25 cellular contexts compared by ENCODE assay signal in the genomic region with DNA sequence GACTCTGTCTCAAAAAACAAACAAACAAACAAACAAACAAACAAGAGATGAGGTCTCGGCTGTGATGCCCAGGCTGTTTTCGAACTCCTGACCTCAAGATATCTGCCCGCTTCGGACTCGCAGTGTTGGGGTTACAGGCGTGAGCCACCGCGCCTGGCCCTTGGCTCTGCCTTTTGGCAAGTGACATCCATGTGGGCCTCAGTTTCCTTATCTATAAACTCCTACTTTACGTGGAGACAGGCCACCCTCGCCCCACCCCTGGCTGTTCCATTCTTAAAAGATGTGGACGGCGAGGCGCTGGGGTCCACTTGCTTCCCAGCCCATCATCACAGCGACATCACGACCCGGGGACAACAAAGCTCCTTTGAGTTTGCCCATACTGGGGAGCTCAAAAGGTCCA. TPM values are rescaled to one million over a fixed set of nuclear protein-coding genes. Genes with fewer than 3 reads are reported as not detected.
DNase-seq lines count a peak whose midpoint lies in the region; FAIRE-seq and TF ChIP-seq lines count a peak whose summit lies in the region.
"Had no signal": no experiment of that assay in that cellular context is flagged by ENCODE, and none has a peak within 500 bp of the region (broad histone marks: within the 10 kb centered on the region; RNA-seq: fewer than 3 reads in every experiment).

No MANE protein-coding gene starts in this region.

- TF ChIP-seq EP300 in H1 (IDR thresholded peaks at IDR 0.05; ENCODE audit: borderline replicate concordance in 1 of 2, low read depth in 2 of 2, low read length in 2 of 2) = no peak

- H3K23ac ChIP-seq in H1 (ENCODE audit: insufficient read length) (no peak overlapping the region), neuronal stem cell (ENCODE audit: low read depth, low read length, poor library complexity) (no peak overlapping the region)

- H2BK5ac ChIP-seq in H1 (ENCODE audit: low read depth, low read length) (no peak overlapping the region), neuronal stem cell (ENCODE audit: low read length) (no peak overlapping the region)

- no peaks in the 10 kb centered on the region; a peak in 1 of 7 replicates for H3K27me3 ChIP-seq in H1 (replicated peaks in 1 of 4; ENCODE audit: control insufficient read depth in 3 of 4, extremely low read depth in 1 of 4, insufficient read depth in 3 of 4, low read length in 3 of 4)
- H3K27me3 ChIP-seq in neuronal stem cell (ENCODE audit: control insufficient read depth in 3 of 3, insufficient read depth in 3 of 3, low read depth in 1 of 3, low read length in 3 of 3) = no peaks in the 10 kb centered on the region
- no peaks in the 10 kb centered on the region for H3K27me3 ChIP-seq in testis
- H3K27me3 ChIP-seq: BLaER1, body of pancreas, SJSA1 had no signal

- peaks cover 4% of the 10 kb centered on the region; the same call in 1 of the 2 replicates for H3K23me2 ChIP-seq in H1 (ENCODE audit: low read depth, low read length)

- H3K9me3 ChIP-seq in H1 (ENCODE audit: insufficient read depth in 2 of 2, low read depth in 1 of 2, low read length in 1 of 2) (no peaks in the 10 kb centered on the region), neuronal stem cell (replicated peaks in 1 of 2; ENCODE audit: control insufficient read depth in 2 of 2, insufficient read depth in 1 of 2, low read depth in 1 of 2, low read length in 2 of 2) (peaks cover 5% of the 10 kb centered on the region in 2 donors), testis (no peaks in the 10 kb centered on the region)
- H3K9me3 ChIP-seq: A549, BLaER1, body of pancreas had no signal

- H2BK120ac ChIP-seq in H1 (replicated peaks; ENCODE audit: low read depth, low read length) (no peak overlapping the region), neuronal stem cell (ENCODE audit: low read depth, low read length) (no peak overlapping the region)

- TF ChIP-seq CTCF in H1 (IDR thresholded peaks at IDR 0.05; ENCODE audit: control extremely low read depth in 1 of 3, insufficient read depth in 1 of 3, low read depth in 1 of 3, low read length in 3 of 3) (no peak), testis (IDR thresholded peaks at IDR 0.05) (no peak)

- no peak overlapping the region for H3K56ac ChIP-seq in H1 (replicated peaks; ENCODE audit: insufficient read length, low read depth, low read length)

- no peak overlapping the region for H3K4ac ChIP-seq in H1 (replicated peaks; ENCODE audit: insufficient read length, low read depth, low read length)
- no peak overlapping the region for H3K4ac ChIP-seq in neuronal stem cell (ENCODE audit: low read length)

- H3K79me1 ChIP-seq in H1 (ENCODE audit: low read depth, low read length) (peaks cover 4% of the 10 kb centered on the region; the same call in 1 of the 2 replicates), neuronal stem cell (ENCODE audit: low read depth, low read length) (peaks cover 5% of the 10 kb centered on the region)

- H3K14ac ChIP-seq in H1 (ENCODE audit: insufficient read length) = no peak overlapping the region
- no peak overlapping the region for H3K14ac ChIP-seq in neuronal stem cell (ENCODE audit: low read length)

- no peak for TF ChIP-seq POLR2A in H1 (IDR thresholded peaks at IDR 0.05; ENCODE audit: control extremely low read depth in 1 of 2, low read depth in 2 of 2, low read length in 2 of 2)
- TF ChIP-seq POLR2A in testis (IDR thresholded peaks at IDR 0.05) = no peak

- POLR2A ChIA-PET in H1 (lab: Charles Lee; ENCODE audit: partially characterized antibody) = interaction anchor here (0.8 to 2.3 kb wide), 3 partner anchors 9 to 108 kb away, joined by 3 to 7 read pairs (median 4); partner anchors contain the start of gene GATAD2A

- no peaks in the 10 kb centered on the region for H4K20me1 ChIP-seq in H1 (replicated peaks in 1 of 2; ENCODE audit: control insufficient read depth in 1 of 2, insufficient read depth in 2 of 2, low read length in 2 of 2)

- H3K9ac ChIP-seq in H1 (replicated peaks in 1 of 4; ENCODE audit: extremely low read depth in 1 of 4, low read depth in 3 of 4, low read length in 3 of 4) (no peak overlapping the region), neuronal stem cell (ENCODE audit: low read depth, low read length, poor library complexity) (peak overlapping the region; percentile 12)
- H3K9ac ChIP-seq: BLaER1 had no signal

- no peak for DNase-seq in activated naive CD8-positive, alpha-beta T cell treated with anti-CD3 and anti-CD28 coated beads for 36 hours
- DNase-seq in H1 (ENCODE audit: low read depth in 1 of 2, low spot score in 2 of 2) (no peak), neuronal stem cell (ENCODE audit: low spot score) (no peak), testis (no peak), OCI-M2 (lab: John Stamatoyannopoulos, UW; ENCODE audit: unreplicated experiment) (no peak)
- DNase-seq in activated CD4-positive, alpha-beta T cell treated with anti-CD3 and anti-CD28 coated beads for 1 hour = no peak
- no peak for DNase-seq in activated CD8-positive, alpha-beta memory T cell treated with anti-CD3 and anti-CD28 coated beads, Interleukin-2, amount 50 U/mL, for 48 hours
- DNase-seq: activated CD4-positive, alpha-beta T cell treated with anti-CD3 and anti-CD28 coated beads, Interleukin-2, amount 50 U/mL, for 1 hour; HCEC 1CT; hippocampal formation; islet precursor cell; NCI-H1694 treated with DMSO at 0.1 percent for 48 hours; NCI-H226; PC-9; small intestine; stimulated activated naive CD8-positive, alpha-beta T cell treated with anti-CD3 and anti-CD28 coated beads, Interleukin-15, amount 100 ng/mL, for 72 hours had no signal

- TF ChIP-seq RAD21 in H1 (IDR thresholded peaks at IDR 0.05 in 1 of 2, conservative IDR thresholded peaks at IDR 0.05 in 1 of 2; ENCODE audit: low read depth in 2 of 2, low read length in 2 of 2) = no peak

- WGBS in H1 (ENCODE audit: extremely low coverage in 1 of 2, insufficient coverage in 1 of 2, insufficient read length in 1 of 2, insufficient replicate concordance in 2 of 2, low coverage in 1 of 2, low lambda C conversion rate in 2 of 2, missing lambda C conversion rate in 1 of 2), 2 experiments = 96% methylated on average over 16 of the region's 16 CpGs; no CpG with 5 or more reads in 1 of the 2 experiments
- no CpG with 5 or more reads among the region's 16 CpGs for WGBS in neuronal stem cell (ENCODE audit: extremely low coverage in 2 of 2, insufficient read length in 2 of 2, insufficient replicate concordance in 1 of 2), 2 donors
- 71 to 79% methylated on average over 16 of the region's 16 CpGs for WGBS in testis, 2 donors

- H3K4me2 ChIP-seq in H1 (ENCODE audit: insufficient read depth in 1 of 2, low read depth in 2 of 2, low read length in 2 of 2) (no peak overlapping the region), neuronal stem cell (ENCODE audit: insufficient read depth, low read length, poor library complexity, severe bottlenecking) (no peak overlapping the region)
- H3K4me2 ChIP-seq: A549, BLaER1, PC-9 had no signal

- peaks cover 16% of the 10 kb centered on the region for H3K4me1 Mint-ChIP-seq in activated naive CD8-positive, alpha-beta T cell (ENCODE audit: low read depth)
- peaks cover 11% of the 10 kb centered on the region for H3K4me1 Mint-ChIP-seq in activated naive CD8-positive, alpha-beta T cell treated with anti-CD3 and anti-CD28 coated beads for 36 hours

- intact Hi-C loops in testis (cut with DNase I; ENCODE audit: low total_unique reads) = no loop called here

- FAIRE-seq in H1 (lab: Jason Lieb, UNC) = no peak
- FAIRE-seq: A549, K562, small intestine, urothelium cell line had no signal

- H2AFZ ChIP-seq in H1 (ENCODE audit: low read length) (no peak overlapping the region), neuronal stem cell (ENCODE audit: low read length) (no peak overlapping the region)
- H2AFZ ChIP-seq: PC-9 had no signal

- H3K27ac Mint-ChIP-seq in activated naive CD8-positive, alpha-beta T cell = no peak overlapping the region
- no peak overlapping the region for H3K27ac Mint-ChIP-seq in activated naive CD8-positive, alpha-beta T cell treated with anti-CD3 and anti-CD28 coated beads for 36 hours

- no peak overlapping the region for H3K27ac ChIP-seq in H1 (ENCODE audit: low read depth, low read length)
- H3K27ac ChIP-seq in neuronal stem cell (replicated peaks; ENCODE audit: low read length) = no peak overlapping the region
- no peak overlapping the region for H3K27ac ChIP-seq in testis
- H3K27ac ChIP-seq: A549, BLaER1, body of pancreas, PC-9, SJSA1, VCaP had no signal

- H2BK15ac ChIP-seq in H1 (ENCODE audit: low read length) (no peak overlapping the region), neuronal stem cell (ENCODE audit: low read length) (no peak overlapping the region)

- H4K8ac ChIP-seq in H1 (ENCODE audit: extremely low read depth, insufficient read depth, low read length) = peak overlapping the region; percentile 14; the same call in 1 of the 2 replicates
- no peak overlapping the region for H4K8ac ChIP-seq in neuronal stem cell (ENCODE audit: low read depth, low read length)

- no peaks in the 10 kb centered on the region; a peak in 1 of 8 replicates for H3K36me3 ChIP-seq in H1 (ENCODE audit: control insufficient read depth in 2 of 4, insufficient read depth in 4 of 4, low read length in 3 of 4)
- peaks cover 0 to 16% of the 10 kb centered on the region in 2 donors for H3K36me3 ChIP-seq in neuronal stem cell (replicated peaks in 1 of 2; ENCODE audit: control insufficient read depth in 2 of 2, insufficient read depth in 2 of 2, low read length in 2 of 2)
- H3K36me3 ChIP-seq in testis (ENCODE audit: low read depth, missing control alignments) = no peaks in the 10 kb centered on the region
- H3K36me3 ChIP-seq: SJSA1 had no signal

- H3K18ac ChIP-seq in H1 (ENCODE audit: extremely low read depth, low read length) (no peak overlapping the region), neuronal stem cell (ENCODE audit: low read length) (no peak overlapping the region)

- no peaks in the 10 kb centered on the region for H3K36me3 Mint-ChIP-seq in activated naive CD8-positive, alpha-beta T cell
- H3K36me3 Mint-ChIP-seq in activated naive CD8-positive, alpha-beta T cell treated with anti-CD3 and anti-CD28 coated beads for 36 hours = peaks cover 18% of the 10 kb centered on the region

- H4K91ac ChIP-seq in H1 (replicated peaks; ENCODE audit: insufficient read length, low read length) = no peak overlapping the region
- H4K91ac ChIP-seq in neuronal stem cell (ENCODE audit: low read depth, low read length, poor library complexity) = no peak overlapping the region

- peaks cover 0 to 2% (median 0%) of the 10 kb centered on the region in 4 experiments; a peak in 1 of 7 replicates for H3K4me1 ChIP-seq in H1 (replicated peaks in 1 of 4; ENCODE audit: control insufficient read depth in 3 of 4, insufficient read depth in 4 of 4, low read length in 3 of 4)
- peaks cover 3 to 4% of the 10 kb centered on the region in 2 donors for H3K4me1 ChIP-seq in neuronal stem cell (ENCODE audit: control insufficient read depth in 2 of 2, insufficient read depth in 1 of 2, low read depth in 1 of 2, low read length in 2 of 2)
- peaks cover 11% of the 10 kb centered on the region for H3K4me1 ChIP-seq in testis

- no peak overlapping the region for H4K5ac ChIP-seq in H1 (ENCODE audit: insufficient read length, low read depth, low read length)

- peak overlapping the region; percentile 43 for H3K4me3 Mint-ChIP-seq in activated naive CD8-positive, alpha-beta T cell
- no peak overlapping the region for H3K4me3 Mint-ChIP-seq in activated naive CD8-positive, alpha-beta T cell treated with anti-CD3 and anti-CD28 coated beads for 36 hours

- H3K4me3 ChIP-seq in H1 (ENCODE audit: extremely low read depth in 1 of 4, insufficient read depth in 2 of 4, low read depth in 3 of 4, low read length in 4 of 4) (no peak overlapping the region), neuronal stem cell (ENCODE audit: low read length in 2 of 2) (no peak overlapping the region), testis (peak overlapping the region; percentile 27 to 87)
- H3K4me3 ChIP-seq: A549, BLaER1, body of pancreas, K562, lung, PC-9, SJSA1 had no signal

- no peak overlapping the region for H2BK12ac ChIP-seq in H1 (ENCODE audit: low read depth, low read length)
- no peak overlapping the region for H2BK12ac ChIP-seq in neuronal stem cell (ENCODE audit: low read length)

- H3K79me2 ChIP-seq in H1 (ENCODE audit: control insufficient read depth in 1 of 2, insufficient read depth in 2 of 2, low read length in 2 of 2) = peaks cover 0 to 20% of the 10 kb centered on the region in 2 experiments; a peak in 2 of 4 replicates

- no peaks in the 10 kb centered on the region for H3K9me3 Mint-ChIP-seq in activated naive CD8-positive, alpha-beta T cell (ENCODE audit: low read depth)
- no peaks in the 10 kb centered on the region for H3K9me3 Mint-ChIP-seq in activated naive CD8-positive, alpha-beta T cell treated with anti-CD3 and anti-CD28 coated beads for 36 hours
- H3K9me3 Mint-ChIP-seq: stimulated activated naive CD8-positive, alpha-beta T cell treated with anti-CD3 and anti-CD28 coated beads, Interleukin-15, amount 100 ng/mL, for 72 hours had no signal

- H3K27me3 Mint-ChIP-seq in activated naive CD8-positive, alpha-beta T cell = no peaks in the 10 kb centered on the region
- H3K27me3 Mint-ChIP-seq in activated naive CD8-positive, alpha-beta T cell treated with anti-CD3 and anti-CD28 coated beads for 36 hours = no peaks in the 10 kb centered on the region
- H3K27me3 Mint-ChIP-seq: stimulated activated naive CD8-positive, alpha-beta T cell treated with anti-CD3 and anti-CD28 coated beads, Interleukin-15, amount 100 ng/mL, for 72 hours had no signal

- CTCF ChIA-PET in H1 (lab: Charles Lee; ENCODE audit: partially characterized antibody) = interaction anchor here (1.0 to 3.2 kb wide), 5 partner anchors 16 to 171 kb away, joined by 3 to 10 read pairs (median 5); no protein-coding TSS in a partner anchor

- no peak overlapping the region for H2BK20ac ChIP-seq in H1 (ENCODE audit: low read length)

- no peak overlapping the region for H2AK5ac ChIP-seq in H1 (ENCODE audit: low read depth, low read length)
- no peak overlapping the region for H2AK5ac ChIP-seq in neuronal stem cell (ENCODE audit: low read depth, low read length)

RNA-seq across cellular contexts. Expression of gene TSSK6, which starts 1.7 kb away (rescaled TPM):
- 1 to 10 TPM; 3.0 to 3.1 TPM for total RNA-seq in activated naive CD8-positive, alpha-beta T cell treated with anti-CD3 and anti-CD28 coated beads for 36 hours
- 2.9 and 3.6 TPM in 2 replicates for total RNA-seq in H1 (2021; fragmentation: NEBNext Ultra II Directional; extraction: Animal tissue kit (Norgen Biotek cat#: 25700))
- polyA plus RNA-seq in H1 (2011; rRNA removed) = 7.8 and 12.1 TPM in 2 replicates
- polyA plus RNA-seq in H1 (2011; cell fraction: cytosol; rRNA removed) = 6.9 TPM
- 9.3 TPM for polyA plus RNA-seq in H1 (2011; cell fraction: nucleus; rRNA removed)
- 2.1 to 4.3 TPM (median 3.4 TPM) in 4 replicates for polyA plus RNA-seq in H1 (2012, experiment 1 of 2)
- polyA plus RNA-seq in H1 (2012, experiment 2 of 2) = 3.8 TPM
- 1.6 TPM for polyA plus RNA-seq in H1 (2013, experiment 1 of 2)
- 1.1 TPM for polyA plus RNA-seq in H1 (2013, experiment 2 of 2)
- polyA minus RNA-seq in H1 (2011; rRNA and poly(A)+ RNA removed) = 1.9 and 2.4 TPM in 2 replicates
- 2.9 TPM for polyA minus RNA-seq in H1 (2011; cell fraction: cytosol; rRNA and poly(A)+ RNA removed)
- polyA minus RNA-seq in H1 (2011; cell fraction: nucleus; rRNA and poly(A)+ RNA removed) = 8.6 TPM
- polyA plus RNA-seq in neuronal stem cell (2013, experiment 1 of 2) = 2.3 TPM
- polyA plus RNA-seq in neuronal stem cell (2013, experiment 2 of 2) = 2.2 TPM
- total RNA-seq in testis = 100 to 1,000 TPM; 117 to 722 TPM
- polyA plus RNA-seq in testis (ENCODE audit: insufficient read depth, low read depth, low replicate concordance) = 125 TPM

RNA-seq across cellular contexts. Expression of gene NDUFA13, which starts 2.4 kb away (rescaled TPM):
- 100 to 1,000 TPM; 306 to 312 TPM for total RNA-seq in activated naive CD8-positive, alpha-beta T cell treated with anti-CD3 and anti-CD28 coated beads for 36 hours
- total RNA-seq in H1 (2021; fragmentation: NEBNext Ultra II Directional; extraction: Animal tissue kit (Norgen Biotek cat#: 25700)) = 413 and 425 TPM in 2 replicates
- 1,105 and 1,309 TPM in 2 replicates for polyA plus RNA-seq in H1 (2011; rRNA removed)
- polyA plus RNA-seq in H1 (2011; cell fraction: cytosol; rRNA removed) = 1,197 TPM
- polyA plus RNA-seq in H1 (2011; cell fraction: nucleus; rRNA removed) = 627 TPM
- polyA plus RNA-seq in H1 (2012, experiment 1 of 2) = 415 to 713 TPM (median 615 TPM) in 4 replicates
- polyA plus RNA-seq in H1 (2012, experiment 2 of 2) = 1,304 TPM
- 247 TPM for polyA plus RNA-seq in H1 (2013, experiment 1 of 2)
- polyA plus RNA-seq in H1 (2013, experiment 2 of 2) = 247 TPM
- 97.5 and 101 TPM in 2 replicates for polyA minus RNA-seq in H1 (2011; rRNA and poly(A)+ RNA removed)
- polyA minus RNA-seq in H1 (2011; cell fraction: cytosol; rRNA and poly(A)+ RNA removed) = 111 TPM
- 98.8 TPM for polyA minus RNA-seq in H1 (2011; cell fraction: nucleus; rRNA and poly(A)+ RNA removed)
- 218 TPM for polyA plus RNA-seq in neuronal stem cell (2013, experiment 1 of 2)
- 213 TPM for polyA plus RNA-seq in neuronal stem cell (2013, experiment 2 of 2)
- 100 to 1,000 TPM; 210 to 283 TPM for total RNA-seq in testis
- 260 TPM for polyA plus RNA-seq in testis (ENCODE audit: insufficient read depth, low read depth, low replicate concordance)

RNA-seq across cellular contexts. Expression of gene YJEFN3, which starts 15.0 kb away (rescaled TPM):
- 1 to 10 TPM; 5.7 to 7.8 TPM for total RNA-seq in activated naive CD8-positive, alpha-beta T cell treated with anti-CD3 and anti-CD28 coated beads for 36 hours
- 5.0 and 5.7 TPM in 2 replicates for total RNA-seq in H1 (2021; fragmentation: NEBNext Ultra II Directional; extraction: Animal tissue kit (Norgen Biotek cat#: 25700))
- polyA plus RNA-seq in H1 (2011; rRNA removed) (9.4 and 17.2 TPM in 2 replicates), testis (ENCODE audit: insufficient read depth, low read depth, low replicate concordance) (24.2 TPM)
- polyA plus RNA-seq in H1 (2011; cell fraction: cytosol; rRNA removed) = 11.9 TPM
- 42.5 TPM for polyA plus RNA-seq in H1 (2011; cell fraction: nucleus; rRNA removed)
- 9.3 to 12.5 TPM (median 12.0 TPM) in 4 replicates for polyA plus RNA-seq in H1 (2012, experiment 1 of 2)
- polyA plus RNA-seq in H1 (2012, experiment 2 of 2) = 5.3 TPM
- 5.6 TPM for polyA plus RNA-seq in H1 (2013, experiment 1 of 2)
- polyA plus RNA-seq in H1 (2013, experiment 2 of 2) = 5.0 TPM
- polyA minus RNA-seq in H1 (2011; rRNA and poly(A)+ RNA removed) = 0.71 and 1.0 TPM in 2 replicates
- polyA minus RNA-seq in H1 (2011; cell fraction: cytosol; rRNA and poly(A)+ RNA removed) = 1.5 TPM
- 3.4 TPM for polyA minus RNA-seq in H1 (2011; cell fraction: nucleus; rRNA and poly(A)+ RNA removed)
- polyA plus RNA-seq in neuronal stem cell (2013, experiment 1 of 2) = 10.9 TPM
- 9.9 TPM for polyA plus RNA-seq in neuronal stem cell (2013, experiment 2 of 2)
- 10 to 100 TPM; 29.3 to 49.1 TPM for total RNA-seq in testis

RNA-seq across cellular contexts. Expression of gene CILP2, which starts 24.4 kb away (rescaled TPM):
- total RNA-seq in activated naive CD8-positive, alpha-beta T cell treated with anti-CD3 and anti-CD28 coated beads for 36 hours = under 1 TPM; 0.18 to 0.23 TPM
- 5.8 and 5.9 TPM in 2 replicates for total RNA-seq in H1 (2021; fragmentation: NEBNext Ultra II Directional; extraction: Animal tissue kit (Norgen Biotek cat#: 25700))
- polyA plus RNA-seq in H1 (2011; rRNA removed) (4.4 and 8.2 TPM in 2 replicates), testis (ENCODE audit: insufficient read depth, low read depth, low replicate concordance) (10.0 TPM)
- polyA plus RNA-seq in H1 (2011; cell fraction: cytosol; rRNA removed) = 4.4 TPM
- polyA plus RNA-seq in H1 (2011; cell fraction: nucleus; rRNA removed) = 11.5 TPM
- polyA plus RNA-seq in H1 (2012, experiment 1 of 2) = 2.7 to 4.9 TPM (median 4.1 TPM) in 4 replicates
- polyA plus RNA-seq in H1 (2012, experiment 2 of 2) = 5.0 TPM
- 14.1 TPM for polyA plus RNA-seq in H1 (2013, experiment 1 of 2)
- polyA plus RNA-seq in H1 (2013, experiment 2 of 2) = 10.8 TPM
- 1.6 and 1.9 TPM in 2 replicates for polyA minus RNA-seq in H1 (2011; rRNA and poly(A)+ RNA removed)
- polyA minus RNA-seq in H1 (2011; cell fraction: cytosol; rRNA and poly(A)+ RNA removed) = 4.0 TPM
- polyA minus RNA-seq in H1 (2011; cell fraction: nucleus; rRNA and poly(A)+ RNA removed) = 4.1 TPM
- polyA plus RNA-seq in neuronal stem cell (2013, experiment 1 of 2) = 2.0 TPM
- 2.1 TPM for polyA plus RNA-seq in neuronal stem cell (2013, experiment 2 of 2)
- total RNA-seq in testis = 1 to 10 TPM; 5.6 to 9.5 TPM

Comparison
In these comparisons a context has a peak if more than half of its experiments do, and no peak if none do; other contexts are left out.
1. H3K4me3 ChIP-seq: peak in testis (2 of 2); none in H1 (0 of 4) and neuronal stem cell (0 of 2).
2. RNA of gene TSSK6, which starts 1.7 kb away (total RNA-seq): 117 to 722 TPM in testis; 2.9 to 3.6 TPM in H1 and 3.0 to 3.1 TPM in activated naive CD8-positive, alpha-beta T cell treated with anti-CD3 and anti-CD28 coated beads for 36 hours; every median in the first group is over 10 times any median in the second.